ENCODE assay signal across 8 cellular contexts in the genomic region with DNA sequence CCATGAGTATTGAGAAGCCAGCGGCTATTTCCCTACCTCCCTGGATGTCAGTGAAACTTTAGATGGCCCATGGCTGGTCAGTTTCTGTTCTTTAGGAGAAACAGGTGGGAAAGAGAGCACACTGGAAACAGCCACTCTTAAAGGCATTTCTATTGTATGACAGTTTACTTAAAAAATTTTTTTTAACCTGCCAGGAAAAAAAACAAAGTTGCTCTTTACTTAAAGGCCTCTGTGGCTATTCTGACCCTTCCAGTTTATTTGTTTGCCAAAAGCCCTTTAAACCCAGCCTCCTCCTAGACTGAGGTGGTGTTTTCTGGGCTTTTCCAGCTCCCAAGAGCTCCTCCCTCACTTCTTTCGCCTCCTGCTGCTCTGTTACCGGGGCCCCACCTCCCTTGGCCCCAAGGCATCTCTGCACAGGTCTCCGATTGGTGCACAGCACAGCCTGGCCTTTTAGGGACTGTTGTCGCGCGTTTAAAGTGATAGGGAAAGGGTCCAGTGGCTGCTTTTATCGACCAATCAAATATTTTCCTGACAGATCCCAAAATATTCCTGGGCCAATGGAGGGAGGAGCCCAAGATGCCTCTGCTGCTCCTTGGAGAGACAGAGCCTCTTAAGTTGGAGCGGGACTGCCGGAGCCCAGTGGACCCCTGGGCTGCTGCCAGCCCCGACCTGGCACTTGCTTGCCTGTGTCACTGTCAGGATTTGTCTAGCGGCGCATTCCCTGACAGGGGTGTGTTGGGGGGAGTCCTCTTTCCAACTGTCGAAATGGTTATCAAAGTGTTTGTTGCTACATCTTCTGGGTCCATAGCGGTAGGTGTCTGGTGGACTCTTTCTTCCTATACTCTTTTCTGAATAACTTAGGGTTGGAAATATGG. TPM values are rescaled to one million over a fixed set of nuclear protein-coding genes. Genes with fewer than 3 reads are reported as not detected.
DNase-seq lines count a peak whose midpoint lies in the region; ATAC-seq and TF ChIP-seq lines count a peak whose summit lies in the region.

TSS of gene SH3BGR (plus strand) at position 639 of the 875 bp plus-strand sequence. CDS start at position 766, 127 bp downstream.

- H3K4me1 Mint-ChIP-seq in nephron progenitor cell, result peaks cover 60% of the 10 kb centered on the region

- peak within 1 kb of the TSS; percentile 13 for H3K4me3 ChIP-seq in SJSA1
- no peak within 1 kb of the TSS for H3K4me3 ChIP-seq in A673 (ENCODE audit: low read depth, low read length, poor library complexity, severe bottlenecking)
- no peak within 1 kb of the TSS for H3K4me3 ChIP-seq in MG63

- DNase-seq in AG20443 (ENCODE audit: low spot score) (peak; percentile 45), SJSA1 (ENCODE audit: low read depth in 1 of 2, low spot score in 2 of 2) (peak in 1 of 2 experiments; percentile 38), Right ventricle myocardium inferior (ENCODE audit: missing footprints) (peak; percentile 84), nephron progenitor cell (peak; percentile 36), SW 1271 (lab: John Stamatoyannopoulos, UW) (no peak), A673 (ENCODE audit: low spot score) (no peak), GM19238 (ENCODE audit: insufficient read length, low spot score) (no peak), MG63 (no peak)

- H3K27me3 Mint-ChIP-seq in nephron progenitor cell (ENCODE audit: low read depth, poor library complexity), result peaks cover 8% of the 10 kb centered on the region

- peak within 1 kb of the TSS; percentile 59 for H3K27ac ChIP-seq in SJSA1
- no peak within 1 kb of the TSS for H3K27ac ChIP-seq in A673 (ENCODE audit: low read depth, low read length, poor library complexity, severe bottlenecking)

- intact Hi-C loops in Right ventricle myocardium inferior (cut with DNase I) (no loop called here), A673 (cut with micrococcal nuclease; ENCODE audit: unreplicated experiment) (no loop called here)

- peak within 1 kb of the TSS; percentile 94 for H3K27ac Mint-ChIP-seq in nephron progenitor cell

- CTCF ChIA-PET in A673 (lab: Charles Lee), result no interaction called here

- peaks cover 13% of the 10 kb centered on the region for H3K9me3 Mint-ChIP-seq in nephron progenitor cell

- no TSS peak for BruUV-seq in A673 (replicated peaks; lab: Mats Ljungman, UMichigan)

- H3K36me3 ChIP-seq in SJSA1, result no peaks in the 10 kb centered on the region
- no peaks in the 10 kb centered on the region for H3K36me3 ChIP-seq in A673 (ENCODE audit: insufficient read depth, low read length, poor library complexity, severe bottlenecking)
- H3K36me3 ChIP-seq in MG63, result no peaks in the 10 kb centered on the region

- H3K4me1 ChIP-seq in SJSA1 (replicated peaks), result peaks cover 18% of the 10 kb centered on the region
- no peaks in the 10 kb centered on the region for H3K4me1 ChIP-seq in A673 (ENCODE audit: insufficient read depth, low read length, poor library complexity, severe bottlenecking)

- POLR2A ChIA-PET in A673 (lab: Charles Lee; ENCODE audit: low non-redundant PET), result no interaction called here

- no peak for TF ChIP-seq CTCF in nephron progenitor cell (IDR thresholded peaks at IDR 0.05)
- no peak for TF ChIP-seq CTCF in A673 (conservative IDR thresholded peaks at IDR 0.05; ENCODE audit: low read depth, low read length)

- no peaks in the 10 kb centered on the region for H3K27me3 ChIP-seq in SJSA1 (replicated peaks)
- H3K27me3 ChIP-seq in A673 (replicated peaks; ENCODE audit: insufficient read depth, low read depth, low read length, poor library complexity), result no peaks in the 10 kb centered on the region
- no peaks in the 10 kb centered on the region; the same call in 1 of the 2 replicates for H3K27me3 ChIP-seq in MG63

- no peaks in the 10 kb centered on the region for H3K9me3 ChIP-seq in SJSA1 (replicated peaks)
- H3K9me3 ChIP-seq in A673 (ENCODE audit: low read depth, low read length, poor library complexity, severe bottlenecking), result no peaks in the 10 kb centered on the region
- H3K9me3 ChIP-seq in MG63, result no peaks in the 10 kb centered on the region

- peak within 1 kb of the TSS; percentile 74 for H3K4me3 Mint-ChIP-seq in nephron progenitor cell

- peaks cover 5% of the 10 kb centered on the region for H3K36me3 Mint-ChIP-seq in nephron progenitor cell (ENCODE audit: low read depth)

- peak; percentile 94 for ATAC-seq in Right ventricle myocardium inferior

RNA-seq across cellular contexts. Expression of gene SH3BGR, which starts in this region (rescaled TPM):
- 5.2 and 104 TPM in 2 replicates for total RNA-seq in SJSA1 (2014; rRNA removed; shearing (Covaris generic))
- 159 TPM for total RNA-seq in Right ventricle myocardium inferior
- total RNA-seq in A673 (2021), result 2.9 and 4.9 TPM in 2 replicates
- 0.35 and 1.0 TPM in 2 replicates for total RNA-seq in MG63 (2014; rRNA removed; shearing (Covaris generic); ENCODE audit: low replicate concordance)

Comparison
In these comparisons a context has a peak if more than half of its experiments do, and no peak if none do; other contexts are left out.
1. DNase-seq: peak in AG20443 (single experiment), Right ventricle myocardium inferior (single experiment) and nephron progenitor cell (single experiment); none in SW 1271 (0 of 2), A673 (single experiment), GM19238 (single experiment) and MG63 (single experiment).